Comparison of ENCODE assay signal across 8 cellular contexts in genomic region chr20:19211661-19212523, GRCh38. TPM values are rescaled to one million over a fixed set of nuclear protein-coding genes. Genes with fewer than 3 reads are reported as not detected.
DNase-seq lines count a peak whose midpoint lies in the region; ATAC-seq and TF ChIP-seq lines count a peak whose summit lies in the region.

No MANE protein-coding gene starts in this region.

- peak overlapping the region in 17 of 59 donors; percentile 4 to 73 (median 41) for H3K27ac ChIP-seq in dorsolateral prefrontal cortex
- H3K27ac ChIP-seq in mesodermal cell (ENCODE audit: low read depth, low read length, severe bottlenecking): no peak overlapping the region
- H3K27ac ChIP-seq in urinary bladder (ENCODE audit: low read depth): no peak overlapping the region

- peak overlapping the region; percentile 23 to 69 (median 56) for H3K4me3 ChIP-seq in dorsolateral prefrontal cortex
- H3K4me3 ChIP-seq in mesodermal cell (ENCODE audit: extremely low read depth, insufficient read depth, low read length, poor library complexity, severe bottlenecking): peak overlapping the region; percentile 46
- peak overlapping the region; percentile 68 for H3K4me3 ChIP-seq in urinary bladder (ENCODE audit: low read depth, low read length)

- H3K4me1 ChIP-seq in mesodermal cell (ENCODE audit: control insufficient read depth, insufficient read depth, low read length, poor library complexity, severe bottlenecking): no peaks in the 10 kb centered on the region
- H3K4me1 ChIP-seq in urinary bladder (ENCODE audit: insufficient read depth): no peaks in the 10 kb centered on the region

- H3K27me3 ChIP-seq in dorsolateral prefrontal cortex: peaks cover 0 to 51% (median 18%) of the 10 kb centered on the region in 45 donors

- H3K36me3 ChIP-seq in mesodermal cell (ENCODE audit: control insufficient read depth, insufficient read depth, low read length) (no peaks in the 10 kb centered on the region), urinary bladder (ENCODE audit: insufficient read depth) (no peaks in the 10 kb centered on the region)

- peak in 19 of 56 donors; percentile 6 to 37 (median 20) for TF ChIP-seq CTCF in dorsolateral prefrontal cortex (IDR thresholded peaks at IDR 0.05 in 54 of 56, conservative IDR thresholded peaks at IDR 0.05 in 2 of 56; ENCODE audit: low read depth in 1 of 56, partially characterized antibody in 56 of 56)

- intact Hi-C loops in dorsolateral prefrontal cortex (cut with DNase I): loop anchor here (5.0 to 10.0 kb wide), 2 partner anchors 373 to 450 kb away; no protein-coding TSS in a partner anchor

- no peak for ATAC-seq in GM18868 (IDR thresholded peaks at IDR 0.05; ENCODE audit: unreplicated experiment)

- no peaks in the 10 kb centered on the region for H3K9me3 ChIP-seq in mesodermal cell (ENCODE audit: control insufficient read depth, low read length)

- 11 to 12% methylated on average over 36 to 41 of the region's 77 CpGs for WGBS in mesodermal cell (ENCODE audit: insufficient coverage in 2 of 2), 2 experiments
- 1% methylated on average over 77 of the region's 77 CpGs for WGBS in urinary bladder

- peak; percentile 18 for DNase-seq in DMS153 treated with DMSO at 0.1 percent for 48 hours (lab: John Stamatoyannopoulos, UW; ENCODE audit: unreplicated experiment)
- peak; percentile 81 for DNase-seq in NCI-H1092 treated with DMSO at 0.1 percent for 48 hours (lab: John Stamatoyannopoulos, UW)
- peak in 2 of 10 donors; percentile 51 to 52 for DNase-seq in dorsolateral prefrontal cortex
- DNase-seq in activated CD4-positive, alpha-beta T cell treated with anti-CD3 and anti-CD28 coated beads for 4 hours: no peak
- no peak for DNase-seq in DMS114 treated with DMSO at 0.1 percent for 48 hours (lab: John Stamatoyannopoulos, UW; ENCODE audit: unreplicated experiment)

RNA-seq across cellular contexts. Expression of gene SLC24A3, which starts 0.6 kb away (rescaled TPM):
- 10 to 100 TPM in 59 of 120 experiments, 1 to 10 TPM in 61; 4.1 to 16.5 (median 9.9) TPM for total RNA-seq in dorsolateral prefrontal cortex
- 1.00 TPM for polyA plus RNA-seq in mesodermal cell (2013, experiment 1 of 2)
- polyA plus RNA-seq in mesodermal cell (2013, experiment 2 of 2): 0.91 TPM
- total RNA-seq in urinary bladder: 12.6 TPM
- polyA plus RNA-seq in urinary bladder: 20.5 TPM

Comparison
In these comparisons a context has a peak if more than half of its experiments do, and no peak if none do; other contexts are left out.
1. DNase-seq: peak in DMS153 treated with DMSO at 0.1 percent for 48 hours (single experiment) and NCI-H1092 treated with DMSO at 0.1 percent for 48 hours (single experiment); none in activated CD4-positive, alpha-beta T cell treated with anti-CD3 and anti-CD28 coated beads for 4 hours (0 of 2) and DMS114 treated with DMSO at 0.1 percent for 48 hours (single experiment).
2. Peak in every context shown above with its lines, with median percentiles within 50 percentile points of each other: H3K4me3 ChIP-seq.